In the genomic region with DNA sequence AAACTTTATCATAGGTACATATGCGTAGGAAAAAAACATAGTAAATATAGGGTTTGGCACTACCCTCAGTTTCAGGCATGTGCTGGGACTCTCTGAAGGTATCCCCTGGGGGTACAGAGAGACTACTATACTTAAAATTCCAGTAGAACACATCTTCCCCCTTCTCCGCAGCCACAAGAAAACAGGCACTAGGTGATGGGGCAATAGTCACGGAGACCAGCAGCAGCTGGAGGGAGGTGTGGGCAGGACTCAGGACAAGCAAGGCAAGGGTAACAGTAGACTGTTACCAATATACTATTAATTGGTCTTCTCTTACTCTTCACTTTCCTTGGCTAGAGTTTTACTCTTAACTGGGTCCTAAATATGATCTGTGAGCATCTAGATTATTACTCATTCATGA, we compare ENCODE assay signal across 17 cellular contexts. TPM values are rescaled to one million over a fixed set of nuclear protein-coding genes. Genes with fewer than 3 reads are reported as not detected.
DNase-seq lines count a peak whose midpoint lies in the region; ATAC-seq, FAIRE-seq and TF ChIP-seq lines count a peak whose summit lies in the region.
"Had no signal": no experiment of that assay in that cellular context is flagged by ENCODE, and none has a peak within 500 bp of the region (broad histone marks: within the 10 kb centered on the region; RNA-seq: fewer than 3 reads in every experiment).

No MANE protein-coding gene starts in this region.

- dilution Hi-C loops in mammary epithelial cell (cut with HindIII; ENCODE audit: low sequenced_read_pairs) = no loop called here

- TF ChIP-seq CTCF in HepG2 (CRISPR knock-in tag; IDR thresholded peaks at IDR 0.05) (no peak), right lobe of liver (IDR thresholded peaks at IDR 0.05) (no peak), mammary epithelial cell (conservative IDR thresholded peaks at IDR 0.05 in 1 of 2, IDR thresholded peaks at IDR 0.05 in 1 of 2; ENCODE audit: extremely low read depth in 1 of 2, insufficient read depth in 1 of 2, low read depth in 1 of 2, low read length in 2 of 2) (no peak), upper lobe of right lung (IDR thresholded peaks at IDR 0.05) (no peak), sigmoid colon (IDR thresholded peaks at IDR 0.05) (no peak)

- H3K4me2 ChIP-seq in HepG2 (ENCODE audit: low read depth, low read length) = peak overlapping the region; percentile 27; the same call in 1 of the 2 replicates
- H3K4me2 ChIP-seq in mammary epithelial cell (ENCODE audit: insufficient read depth, low read depth, low read length) = no peak overlapping the region

- TF ChIP-seq RAD21 in HepG2 (CRISPR knock-in tag; IDR thresholded peaks at IDR 0.05) = no peak

- peaks cover 9% of the 10 kb centered on the region for H3K4me1 Mint-ChIP-seq in activated naive CD4-positive, alpha-beta T cell treated with anti-CD3 and anti-CD28 coated beads for 36 hours (ENCODE audit: low read depth)

- BruUV-seq in HepG2 (replicated peaks; lab: Mats Ljungman, UMichigan) = no TSS peak
- TSS peak; percentile 46 for BruUV-seq in mammary epithelial cell (replicated peaks; lab: Mats Ljungman, UMichigan)

- H3K27ac Mint-ChIP-seq in activated naive CD4-positive, alpha-beta T cell treated with anti-CD3 and anti-CD28 coated beads for 36 hours = no peak overlapping the region
- H3K27ac Mint-ChIP-seq: CD4-positive, alpha-beta T cell had no signal

- H3K9me3 ChIP-seq in HepG2 (ENCODE audit: low read length) (no peaks in the 10 kb centered on the region), right lobe of liver (no peaks in the 10 kb centered on the region), mammary epithelial cell (replicated peaks; ENCODE audit: insufficient read depth, low read length) (no peaks in the 10 kb centered on the region), upper lobe of right lung (no peaks in the 10 kb centered on the region), sigmoid colon (no peaks in the 10 kb centered on the region)
- H3K9me3 ChIP-seq: HAP-1 had no signal

- H3K4me1 ChIP-seq in HepG2 (ENCODE audit: insufficient read depth, low read length) (peaks cover 26% of the 10 kb centered on the region), right lobe of liver (peaks cover 0 to 5% (median 0%) of the 10 kb centered on the region in 4 donors), mammary epithelial cell (ENCODE audit: insufficient read depth, low read length) (peaks cover 6% of the 10 kb centered on the region), upper lobe of right lung (peaks cover 8% of the 10 kb centered on the region), sigmoid colon (peaks cover 0 to 8% (median 7%) of the 10 kb centered on the region in 4 donors)

- POLR2A ChIA-PET in HepG2 (lab: Yijun Ruan, JAX) = interaction anchor here (0.9 kb wide), 1 partner anchor 29 kb away, joined by 3 read pairs; no protein-coding TSS in a partner anchor

- no peak for FAIRE-seq in HepG2 (lab: Jason Lieb, UNC)

- CTCF ChIA-PET in HepG2 (lab: Yijun Ruan, JAX; ENCODE audit: low intra/inter-chr PET ratio, low total read pairs) = no interaction called here
- CTCF ChIA-PET in mammary epithelial cell (lab: Charles Lee; ENCODE audit: low non-redundant PET) = no interaction called here
- CTCF ChIA-PET in activated naive CD4-positive, alpha-beta T cell treated with anti-CD3 and anti-CD28 coated beads for 36 hours (lab: Charles Lee) = no interaction called here

- intact Hi-C loops in HepG2 (cut with micrococcal nuclease; ENCODE audit: unreplicated experiment) = no loop called here
- intact Hi-C loops in right lobe of liver (cut with DNase I) = no loop called here
- intact Hi-C loops in mammary epithelial cell (cut with micrococcal nuclease) = no loop called here
- intact Hi-C loops in upper lobe of right lung (cut with DNase I) = no loop called here
- intact Hi-C loops in sigmoid colon (cut with DNase I) = no loop called here
- intact Hi-C loops in activated naive CD4-positive, alpha-beta T cell treated with anti-CD3 and anti-CD28 coated beads for 36 hours (cut with micrococcal nuclease) = no loop called here

- H2AFZ ChIP-seq in HepG2 (ENCODE audit: low read length) = no peak overlapping the region
- H2AFZ ChIP-seq in mammary epithelial cell (ENCODE audit: low read depth, low read length) = no peak overlapping the region

- H3K27me3 ChIP-seq in HepG2 (ENCODE audit: control insufficient read depth in 1 of 2, insufficient read depth in 2 of 2, low read length in 2 of 2) (no peaks in the 10 kb centered on the region; a peak in 1 of 5 replicates), right lobe of liver (no peaks in the 10 kb centered on the region), mammary epithelial cell (ENCODE audit: insufficient read depth, low read length) (no peaks in the 10 kb centered on the region), upper lobe of right lung (no peaks in the 10 kb centered on the region), sigmoid colon (peaks cover 0 to 4% (median 0%) of the 10 kb centered on the region in 3 donors)

- TF ChIP-seq EP300 in HepG2 (IDR thresholded peaks at IDR 0.05; ENCODE audit: low read depth in 2 of 2, low read length in 2 of 2) (no peak), HepG2 (CRISPR knock-in tag; IDR thresholded peaks at IDR 0.05; ENCODE audit: borderline replicate concordance) (no peak), sigmoid colon (IDR thresholded peaks at IDR 0.05) (no peak)

- no peak for ATAC-seq in HepG2
- ATAC-seq in right lobe of liver = no peak
- ATAC-seq in upper lobe of right lung = no peak

- H3K36me3 Mint-ChIP-seq in activated naive CD4-positive, alpha-beta T cell treated with anti-CD3 and anti-CD28 coated beads for 36 hours (ENCODE audit: low read depth) = peaks cover under 1% of the 10 kb centered on the region

- DNase-seq in HepG2 (ENCODE audit: low spot score) (no peak), right lobe of liver (no peak), NCI-H69 (lab: John Stamatoyannopoulos, UW) (peak; percentile 15), mammary epithelial cell (no peak), upper lobe of right lung (peak; percentile 47), sigmoid colon (no peak), NOMO-1 (lab: John Stamatoyannopoulos, UW; ENCODE audit: unreplicated experiment in 2 of 2) (no peak)
- DNase-seq in activated naive CD4-positive, alpha-beta T cell treated with anti-CD3 and anti-CD28 coated beads for 36 hours = no peak
- DNase-seq: CD4-positive, alpha-beta T cell; DND-41; NCI-H1105; NCI-H187; NCI-H446; NCI-H748 treated with DMSO at 0.1 percent for 48 hours; SIG-M5; SW 1271 had no signal

- no peak overlapping the region for H3K9ac ChIP-seq in HepG2 (ENCODE audit: insufficient read depth, low read depth, low read length)
- H3K9ac ChIP-seq in mammary epithelial cell (ENCODE audit: insufficient read depth, low read length) = no peak overlapping the region

- 45% methylated on average over 3 of the region's 3 CpGs for WGBS in HepG2 (ENCODE audit: low lambda C conversion rate)
- WGBS in right lobe of liver (ENCODE audit: insufficient coverage, low coverage, low lambda C conversion rate, missing lambda C conversion rate) = 88% methylated on average over 2 of the region's 3 CpGs
- WGBS in mammary epithelial cell (ENCODE audit: low coverage, missing lambda C conversion rate) = 67% methylated on average over 3 of the region's 3 CpGs
- 90 to 92% methylated on average over 3 of the region's 3 CpGs for WGBS in sigmoid colon, 2 donors

- H3K27ac ChIP-seq in HepG2 (ENCODE audit: extremely low read length, insufficient read depth, low read length) (no peak overlapping the region), right lobe of liver (no peak overlapping the region), mammary epithelial cell (ENCODE audit: insufficient read depth, low read depth, low read length) (no peak overlapping the region), upper lobe of right lung (no peak overlapping the region), sigmoid colon (no peak overlapping the region)

- H3K4me3 Mint-ChIP-seq in activated naive CD4-positive, alpha-beta T cell treated with anti-CD3 and anti-CD28 coated beads for 36 hours = no peak overlapping the region
- H3K4me3 Mint-ChIP-seq: CD4-positive, alpha-beta T cell had no signal

- H4K20me1 ChIP-seq in HepG2 (ENCODE audit: insufficient read depth, low read length) (no peaks in the 10 kb centered on the region), mammary epithelial cell (ENCODE audit: insufficient read depth, low read length) (no peaks in the 10 kb centered on the region)

- peaks cover 9% of the 10 kb centered on the region for H3K27me3 Mint-ChIP-seq in activated naive CD4-positive, alpha-beta T cell treated with anti-CD3 and anti-CD28 coated beads for 36 hours (ENCODE audit: low read depth)

- H3K79me2 ChIP-seq in HepG2 (ENCODE audit: insufficient read depth, low read length) (peaks cover 15% of the 10 kb centered on the region), mammary epithelial cell (ENCODE audit: insufficient read depth, low read length) (peaks cover 16% of the 10 kb centered on the region)

- in situ Hi-C loops in HepG2 (cut with HindIII; ENCODE audit: extremely low pct_ligation_motif_present, low pct_unique_long_range_greater_than_20kb) (no loop called here), mammary epithelial cell (cut with MboI; ENCODE audit: low sequenced_read_pairs in 2 of 2) (no loop called here)

- no peaks in the 10 kb centered on the region for H3K9me3 Mint-ChIP-seq in activated naive CD4-positive, alpha-beta T cell treated with anti-CD3 and anti-CD28 coated beads for 36 hours
- H3K9me3 Mint-ChIP-seq: CD4-positive, alpha-beta T cell had no signal

- H3K4me3 ChIP-seq in HepG2 (replicated peaks in 1 of 3; ENCODE audit: insufficient read depth in 1 of 3, low read depth in 2 of 3, low read length in 3 of 3) (no peak overlapping the region), right lobe of liver (no peak overlapping the region), mammary epithelial cell (replicated peaks in 1 of 3; ENCODE audit: insufficient read depth in 1 of 3, low read depth in 2 of 3, low read length in 3 of 3) (no peak overlapping the region), upper lobe of right lung (no peak overlapping the region), sigmoid colon (no peak overlapping the region)
- H3K4me3 ChIP-seq: HAP-1 had no signal

- H3K36me3 ChIP-seq in HepG2 (replicated peaks in 1 of 2; ENCODE audit: control insufficient read depth in 1 of 2, insufficient read depth in 2 of 2, low read length in 2 of 2) = no peaks in the 10 kb centered on the region
- no peaks in the 10 kb centered on the region for H3K36me3 ChIP-seq in right lobe of liver
- no peaks in the 10 kb centered on the region for H3K36me3 ChIP-seq in mammary epithelial cell (ENCODE audit: insufficient read depth, low read length)
- no peaks in the 10 kb centered on the region for H3K36me3 ChIP-seq in upper lobe of right lung
- H3K36me3 ChIP-seq in sigmoid colon = no peaks in the 10 kb centered on the region
- H3K36me3 ChIP-seq: HAP-1 had no signal

- TF ChIP-seq POLR2A in HepG2 (IDR thresholded peaks at IDR 0.05; ENCODE audit: insufficient read depth in 1 of 2, low read depth in 2 of 2, low read length in 2 of 2) (no peak), right lobe of liver (IDR thresholded peaks at IDR 0.05) (no peak), sigmoid colon (IDR thresholded peaks at IDR 0.05) (no peak)

RNA-seq across cellular contexts. Expression of a gene that starts 4.6 kb away (rescaled TPM):
- 103 and 179 TPM in 2 replicates for total RNA-seq in HepG2 (2016; rRNA removed; fragmentation: Illumina TruSeq; extraction: Trizol)
- total RNA-seq in HepG2 (2016; cell fraction: cytosol; rRNA removed; fragmentation: Illumina TruSeq; extraction: Trizol; ENCODE audit: low read depth) = 63.8 and 72.8 TPM in 2 replicates
- 103 and 174 TPM in 2 replicates for total RNA-seq in HepG2 (2016; cell fraction: insoluble cytoplasmic fraction; rRNA removed; fragmentation: Illumina TruSeq; extraction: Trizol)
- total RNA-seq in HepG2 (2016; cell fraction: membrane; rRNA removed; fragmentation: Illumina TruSeq; extraction: Trizol) = 148 and 162 TPM in 2 replicates
- total RNA-seq in HepG2 (2016; cell fraction: nucleus; rRNA removed; fragmentation: Illumina TruSeq; extraction: Trizol) = 157 and 160 TPM in 2 replicates
- 127 and 151 TPM in 2 replicates for polyA plus RNA-seq in HepG2 (2011; rRNA removed)
- polyA plus RNA-seq in HepG2 (2011; cell fraction: cytosol; rRNA removed) = 90.5 and 106 TPM in 2 replicates
- 111 and 128 TPM in 2 replicates for polyA plus RNA-seq in HepG2 (2011; cell fraction: nucleus; rRNA removed)
- polyA plus RNA-seq in HepG2 (2012) = 97.3 and 113 TPM in 2 replicates
- 254 and 256 TPM in 2 replicates for polyA plus RNA-seq in HepG2 (2016; cell fraction: cytosol; fragmentation: Illumina TruSeq; extraction: Trizol; ENCODE audit: low read depth)
- polyA plus RNA-seq in HepG2 (2016; cell fraction: insoluble cytoplasmic fraction; fragmentation: Illumina TruSeq; extraction: Trizol; ENCODE audit: low read depth) = 222 and 230 TPM in 2 replicates
- 209 and 213 TPM in 2 replicates for polyA plus RNA-seq in HepG2 (2016; cell fraction: membrane; fragmentation: Illumina TruSeq; extraction: Trizol; ENCODE audit: low read depth)
- 138 and 150 TPM in 2 replicates for polyA plus RNA-seq in HepG2 (2016; cell fraction: nucleus; fragmentation: Illumina TruSeq; extraction: Trizol; ENCODE audit: insufficient read depth, low read depth)
- 112 and 201 TPM in 2 replicates for polyA minus RNA-seq in HepG2 (2011; rRNA and poly(A)+ RNA removed; ENCODE audit: low replicate concordance)
- 122 and 130 TPM in 2 replicates for polyA minus RNA-seq in HepG2 (2011; cell fraction: cytosol; rRNA and poly(A)+ RNA removed)
- polyA minus RNA-seq in HepG2 (2011; cell fraction: nucleus; rRNA and poly(A)+ RNA removed) = 393 and 448 TPM in 2 replicates
- 100 to 1,000 TPM in 1 of 6 experiments, 10 to 100 TPM in 5; 68.0 to 102 (median 88.1) TPM for total RNA-seq in right lobe of liver
- 100 to 1,000 TPM; 117 to 152 TPM for total RNA-seq in mammary epithelial cell
- 97.4 TPM for polyA plus RNA-seq in mammary epithelial cell
- 89.9 TPM for polyA minus RNA-seq in mammary epithelial cell
- total RNA-seq in upper lobe of right lung = 153 TPM
- 100 to 1,000 TPM; 113 to 154 (median 133) TPM for total RNA-seq in sigmoid colon
- polyA plus RNA-seq in sigmoid colon = 10 to 100 TPM; 67.9 to 84.2 (median 71.1) TPM
- total RNA-seq in activated naive CD4-positive, alpha-beta T cell treated with anti-CD3 and anti-CD28 coated beads for 36 hours = 100 to 1,000 TPM; 162 to 181 TPM

Comparison
In these comparisons a context has a peak if more than half of its experiments do, and no peak if none do; other contexts are left out.
1. DNase-seq: peak in NCI-H69 (single experiment) and upper lobe of right lung (single experiment); none in HepG2 (single experiment), right lobe of liver (0 of 3), mammary epithelial cell (single experiment), sigmoid colon (single experiment), NOMO-1 (0 of 2) and activated naive CD4-positive, alpha-beta T cell treated with anti-CD3 and anti-CD28 coated beads for 36 hours (single experiment).